1 cellular context compared by ENCODE assay signal in genomic region chr3:46208167-46208704, GRCh38.
TF ChIP-seq lines count a peak whose summit lies in the region.

Gene CCR1, minus strand, starts transcription at chr3:46208313. Its CDS starts 4,000 bp downstream, at chr3:46204313.

TF ChIP-seq in GM12878, 131 proteins besides CTCF, POLR2A, EP300 and RAD21 (continued from another document and continues in another):
- no peak for TF ChIP-seq ZNF592 (IDR thresholded peaks at IDR 0.05)
- TF ChIP-seq SPI1 (IDR thresholded peaks at IDR 0.05; ENCODE audit: borderline replicate concordance, insufficient read depth, low read depth, low read length): peak; percentile 33; the same call in 1 of the 2 replicates
- TF ChIP-seq NR2F1 (conservative IDR thresholded peaks at IDR 0.05): peak; percentile 66
- peak; percentile 9 for TF ChIP-seq SP1 (IDR thresholded peaks at IDR 0.05; ENCODE audit: low read depth, low read length)
- peak; percentile 50 for TF ChIP-seq CUX1 (IDR thresholded peaks at IDR 0.05; ENCODE audit: insufficient replicate concordance, low read depth, low read length)
- TF ChIP-seq ZBTB4 (CRISPR knock-in tag; IDR thresholded peaks at IDR 0.05): no peak
- TF ChIP-seq USF1 (IDR thresholded peaks at IDR 0.05; ENCODE audit: borderline replicate concordance, extremely low read length, insufficient read depth, low read depth, low read length): no peak
- TF ChIP-seq ZBTB40 (IDR thresholded peaks at IDR 0.05; ENCODE audit: borderline replicate concordance): no peak
- TF ChIP-seq EED (IDR thresholded peaks at IDR 0.05; ENCODE audit: low read depth): peak; percentile 89
- TF ChIP-seq KLF5 (IDR thresholded peaks at IDR 0.05; ENCODE audit: partially characterized antibody): no peak
- TF ChIP-seq IRF3 (IDR thresholded peaks at IDR 0.05): no peak
- TF ChIP-seq ATF7 (IDR thresholded peaks at IDR 0.05; ENCODE audit: low read depth): peak; percentile 83
- peak; percentile 77 for TF ChIP-seq IRF4 (IDR thresholded peaks at IDR 0.05; ENCODE audit: low read depth, low read length)
- no peak for TF ChIP-seq CHD1 (IDR thresholded peaks at IDR 0.05; ENCODE audit: low read depth, low read length)
- no peak for TF ChIP-seq SUZ12 (IDR thresholded peaks at IDR 0.05; ENCODE audit: unreplicated experiment)
- peak; percentile 74 for TF ChIP-seq SKIL (IDR thresholded peaks at IDR 0.05; ENCODE audit: low read depth, poor library complexity, severe bottlenecking)
- no peak for TF ChIP-seq SREBF2 (IDR thresholded peaks at IDR 0.05; ENCODE audit: low read length)
- no peak for TF ChIP-seq E2F4 (IDR thresholded peaks at IDR 0.05; ENCODE audit: low read depth, low read length)
- no peak for TF ChIP-seq ASH2L (IDR thresholded peaks at IDR 0.05; ENCODE audit: borderline replicate concordance, low read depth)
- TF ChIP-seq CREM (IDR thresholded peaks at IDR 0.05; ENCODE audit: low read depth): peak; percentile 73
- peak; percentile 74; the same call in 1 of the 2 replicates for TF ChIP-seq MEF2A (IDR thresholded peaks at IDR 0.05; ENCODE audit: insufficient read depth, low read depth, low read length)
- no peak for TF ChIP-seq HDGF (IDR thresholded peaks at IDR 0.05)
- 0 out of 2 replicates have a peak, but pooled peaks have one; percentile 48 for TF ChIP-seq ZBED1 (IDR thresholded peaks at IDR 0.05; ENCODE audit: borderline replicate concordance)
- peak; percentile 85 for TF ChIP-seq NBN (IDR thresholded peaks at IDR 0.05)
- TF ChIP-seq ZBTB11 (CRISPR knock-in tag; IDR thresholded peaks at IDR 0.05): no peak
- TF ChIP-seq SMAD1 (IDR thresholded peaks at IDR 0.05; ENCODE audit: low read depth, partially characterized antibody): peak; percentile 40
